1 cellular context compared by ENCODE assay signal in the genomic region with DNA sequence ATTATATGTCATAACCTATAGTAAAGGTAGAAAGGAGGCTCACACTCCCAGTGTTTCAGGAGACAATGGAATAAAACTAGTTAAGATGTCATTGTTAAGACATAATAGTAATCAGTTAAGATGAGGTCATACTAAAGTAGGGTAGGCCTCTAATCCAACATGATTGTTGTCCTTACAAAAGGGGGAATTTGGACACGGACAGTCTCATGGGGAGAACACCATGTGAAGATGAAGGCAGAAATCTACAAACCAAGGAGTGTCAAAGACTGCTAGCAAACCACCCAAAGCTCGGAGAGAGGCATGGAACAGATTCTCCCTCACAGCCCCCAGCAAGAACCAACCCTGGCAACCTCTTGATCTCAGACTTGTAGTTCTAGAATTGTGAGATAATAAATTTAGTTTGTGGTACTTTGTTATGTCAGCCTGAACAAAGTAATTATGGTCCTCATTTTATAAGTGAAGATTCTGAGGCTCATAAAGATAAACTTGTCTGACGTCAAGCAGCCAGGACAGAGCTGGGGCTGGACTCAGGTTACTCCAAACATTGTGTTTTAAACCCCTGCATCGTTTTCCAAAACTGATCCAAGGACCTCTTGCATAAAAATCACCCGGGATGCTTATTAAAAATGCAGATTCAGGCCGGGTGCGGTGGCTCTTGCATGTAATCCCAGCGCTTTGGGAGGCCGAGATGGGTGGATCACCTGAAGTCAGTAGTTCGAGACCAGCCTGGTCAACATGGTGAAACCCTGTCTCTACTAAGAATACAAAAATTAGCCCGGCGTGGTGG.
TF ChIP-seq lines count a peak whose summit lies in the region.

No MANE protein-coding gene starts in this region.

TF ChIP-seq in HEK293, 187 proteins besides CTCF, POLR2A, EP300 and RAD21 (continued from another document):
- TF ChIP-seq, protein P1, sequence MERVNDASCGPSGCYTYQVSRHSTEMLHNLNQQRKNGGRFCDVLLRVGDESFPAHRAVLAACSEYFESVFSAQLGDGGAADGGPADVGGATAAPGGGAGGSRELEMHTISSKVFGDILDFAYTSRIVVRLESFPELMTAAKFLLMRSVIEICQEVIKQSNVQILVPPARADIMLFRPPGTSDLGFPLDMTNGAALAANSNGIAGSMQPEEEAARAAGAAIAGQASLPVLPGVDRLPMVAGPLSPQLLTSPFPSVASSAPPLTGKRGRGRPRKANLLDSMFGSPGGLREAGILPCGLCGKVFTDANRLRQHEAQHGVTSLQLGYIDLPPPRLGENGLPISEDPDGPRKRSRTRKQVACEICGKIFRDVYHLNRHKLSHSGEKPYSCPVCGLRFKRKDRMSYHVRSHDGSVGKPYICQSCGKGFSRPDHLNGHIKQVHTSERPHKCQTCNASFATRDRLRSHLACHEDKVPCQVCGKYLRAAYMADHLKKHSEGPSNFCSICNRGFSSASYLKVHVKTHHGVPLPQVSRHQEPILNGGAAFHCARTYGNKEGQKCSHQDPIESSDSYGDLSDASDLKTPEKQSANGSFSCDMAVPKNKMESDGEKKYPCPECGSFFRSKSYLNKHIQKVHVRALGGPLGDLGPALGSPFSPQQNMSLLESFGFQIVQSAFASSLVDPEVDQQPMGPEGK (tag by site-specific recombination; IDR thresholded peaks at IDR 0.05) = peak; percentile 51
